8 cellular contexts compared by ENCODE assay signal in genomic region chr12:2051700-2052625, GRCh38. TPM values are rescaled to one million over a fixed set of nuclear protein-coding genes. Genes with fewer than 3 reads are reported as not detected.
DNase-seq lines count a peak whose midpoint lies in the region; ATAC-seq and TF ChIP-seq lines count a peak whose summit lies in the region.

No MANE protein-coding gene starts in this region.

- peak; percentile 33 for DNase-seq in Caki2 (ENCODE audit: low read depth)
- peak; percentile 84 for DNase-seq in NCI-H2171 (lab: John Stamatoyannopoulos, UW)
- no peak for DNase-seq in epithelial cell of esophagus (ENCODE audit: low read depth)
- no peak for DNase-seq in NCI-H187 (lab: John Stamatoyannopoulos, UW)
- DNase-seq in islet precursor cell: no peak
- DNase-seq in T-helper 9 cell: no peak

- peaks cover 16% of the 10 kb centered on the region for H3K4me1 ChIP-seq in rectal smooth muscle tissue (ENCODE audit: control insufficient read depth, insufficient read depth, low read length)

- ATAC-seq in HG02884 (IDR thresholded peaks at IDR 0.05; ENCODE audit: unreplicated experiment): no peak

- no peak overlapping the region for H3K9ac ChIP-seq in rectal smooth muscle tissue (ENCODE audit: low read length)

- in situ Hi-C loops in Caki2 (cut with HindIII; ENCODE audit: low pct_unique_long_range_greater_than_20kb, low sequenced_read_pairs): no loop called here

- peaks cover 8% of the 10 kb centered on the region for H3K27me3 ChIP-seq in rectal smooth muscle tissue (ENCODE audit: control insufficient read depth, insufficient read depth, low read length)

- peak overlapping the region; percentile 68 for H3K27ac ChIP-seq in rectal smooth muscle tissue (ENCODE audit: low read depth, low read length)

- H3K4me3 ChIP-seq in epithelial cell of esophagus (ENCODE audit: low read length) (peak overlapping the region; percentile 15), rectal smooth muscle tissue (ENCODE audit: low read length) (peak overlapping the region; percentile 56)

- H3K36me3 ChIP-seq in rectal smooth muscle tissue (ENCODE audit: control insufficient read depth, insufficient read depth, low read length): no peaks in the 10 kb centered on the region

- no peak for TF ChIP-seq CTCF in epithelial cell of esophagus (IDR thresholded peaks at IDR 0.05; ENCODE audit: insufficient read depth, low read depth, low read length, missing control alignments)

RNA-seq across cellular contexts. Expression of gene CACNA1C, which starts 0.8 kb away (rescaled TPM):
- 0.32 and 1.2 TPM in 2 replicates for total RNA-seq in Caki2 (2014; rRNA removed; shearing (Covaris generic); ENCODE audit: low replicate concordance)

RNA-seq across cellular contexts. Expression of gene DCP1B, which starts 47.7 kb away (rescaled TPM):
- total RNA-seq in Caki2 (2014; rRNA removed; shearing (Covaris generic); ENCODE audit: low replicate concordance): 14.2 and 42.4 TPM in 2 replicates

Comparison
In these comparisons a context has a peak if more than half of its experiments do, and no peak if none do; other contexts are left out.
1. DNase-seq: peak in Caki2 (single experiment) and NCI-H2171 (single experiment); none in epithelial cell of esophagus (single experiment), NCI-H187 (0 of 2), islet precursor cell (single experiment) and T-helper 9 cell (single experiment).